In the genomic region with DNA sequence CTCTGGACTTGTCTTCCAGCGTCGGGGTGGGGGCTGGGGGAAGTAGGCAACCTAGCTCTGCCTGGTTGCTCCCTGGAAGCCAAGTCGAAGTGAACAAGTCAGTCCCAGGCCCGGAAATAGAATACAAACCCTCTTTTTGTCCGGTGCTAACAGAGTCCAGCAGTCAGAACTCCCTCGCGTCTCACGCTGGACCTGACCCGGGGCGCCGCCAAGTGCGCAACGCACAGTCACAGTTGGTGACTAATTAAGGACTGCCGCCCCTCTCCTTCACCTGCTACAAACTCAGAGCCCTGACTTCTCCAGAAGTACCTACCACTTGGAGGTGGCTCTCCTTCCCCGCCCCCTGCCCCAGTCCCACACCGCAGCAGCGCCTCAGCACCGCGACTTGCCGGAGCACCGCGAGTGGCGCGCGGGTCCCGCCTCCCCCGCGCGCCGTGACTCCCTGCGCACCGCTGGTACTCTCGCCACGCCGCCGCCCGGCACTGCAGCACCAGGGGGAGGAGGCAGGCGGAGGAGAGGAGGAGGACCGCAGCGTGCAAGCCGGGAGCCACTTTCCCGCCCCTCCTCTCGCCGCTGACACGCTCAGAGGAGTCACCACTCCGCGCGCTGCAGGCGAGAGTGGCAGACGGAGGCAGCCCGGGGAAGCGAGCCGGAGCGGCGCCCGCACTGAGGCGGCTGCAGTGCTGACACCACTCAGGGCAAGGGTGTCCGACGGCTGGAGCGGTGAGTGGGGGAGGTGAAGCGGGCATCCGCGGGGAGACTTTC, we compare ENCODE assay signal across 8 cellular contexts. TPM values are rescaled to one million over a fixed set of nuclear protein-coding genes. Genes with fewer than 3 reads are reported as not detected.
DNase-seq lines count a peak whose midpoint lies in the region; ATAC-seq and TF ChIP-seq lines count a peak whose summit lies in the region.

A gene with protein sequence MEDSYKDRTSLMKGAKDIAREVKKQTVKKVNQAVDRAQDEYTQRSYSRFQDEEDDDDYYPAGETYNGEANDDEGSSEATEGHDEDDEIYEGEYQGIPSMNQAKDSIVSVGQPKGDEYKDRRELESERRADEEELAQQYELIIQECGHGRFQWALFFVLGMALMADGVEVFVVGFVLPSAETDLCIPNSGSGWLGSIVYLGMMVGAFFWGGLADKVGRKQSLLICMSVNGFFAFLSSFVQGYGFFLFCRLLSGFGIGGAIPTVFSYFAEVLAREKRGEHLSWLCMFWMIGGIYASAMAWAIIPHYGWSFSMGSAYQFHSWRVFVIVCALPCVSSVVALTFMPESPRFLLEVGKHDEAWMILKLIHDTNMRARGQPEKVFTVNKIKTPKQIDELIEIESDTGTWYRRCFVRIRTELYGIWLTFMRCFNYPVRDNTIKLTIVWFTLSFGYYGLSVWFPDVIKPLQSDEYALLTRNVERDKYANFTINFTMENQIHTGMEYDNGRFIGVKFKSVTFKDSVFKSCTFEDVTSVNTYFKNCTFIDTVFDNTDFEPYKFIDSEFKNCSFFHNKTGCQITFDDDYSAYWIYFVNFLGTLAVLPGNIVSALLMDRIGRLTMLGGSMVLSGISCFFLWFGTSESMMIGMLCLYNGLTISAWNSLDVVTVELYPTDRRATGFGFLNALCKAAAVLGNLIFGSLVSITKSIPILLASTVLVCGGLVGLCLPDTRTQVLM (plus strand): TSS at position 594 of the 765 bp plus-strand sequence. CDS start 48,368 bp downstream, outside the sequence.

- H3K4me1 ChIP-seq in hepatocyte (ENCODE audit: insufficient read depth) (peaks cover 22% of the 10 kb centered on the region), skeletal muscle satellite cell (ENCODE audit: control insufficient read depth, insufficient read depth, low read length) (no peaks in the 10 kb centered on the region)

- DNase-seq in Ammon's horn (ENCODE audit: low spot score) (peak; percentile 11), HFFc6 (no peak), hepatocyte (ENCODE audit: low spot score) (peak; percentile 52), NCI-H2107 (lab: John Stamatoyannopoulos, UW) (no peak), UCSD-AML1 (lab: John Stamatoyannopoulos, UW; ENCODE audit: unreplicated experiment) (no peak)
- DNase-seq in activated CD8-positive, alpha-beta memory T cell treated with anti-CD3 and anti-CD28 coated beads, Interleukin-2, amount 10 ng/mL, durations not matched to agents 7 days and 5 days = peak; percentile 65

- CTCF ChIA-PET in activated CD8-positive, alpha-beta memory T cell treated with anti-CD3 and anti-CD28 coated beads, Interleukin-2, amount 10 ng/mL, durations not matched to agents 7 days and 5 days (lab: Charles Lee) = interaction anchor here (1.5 to 1.7 kb wide), 2 partner anchors 92 to 173 kb away, joined by 3 to 6 read pairs; no protein-coding TSS in a partner anchor

- no peak for TF ChIP-seq CTCF in HFFc6 (IDR thresholded peaks at IDR 0.05)
- no peak for TF ChIP-seq CTCF in hepatocyte (IDR thresholded peaks at IDR 0.05; ENCODE audit: poor library complexity)

- peak within 1 kb of the TSS; percentile 49 for H2AFZ ChIP-seq in hepatocyte

- H3K27me3 ChIP-seq in hepatocyte = peaks cover 96% of the 10 kb centered on the region
- H3K27me3 ChIP-seq in skeletal muscle satellite cell (ENCODE audit: control insufficient read depth, insufficient read depth, low read length) = peaks cover 56% of the 10 kb centered on the region

- 2% methylated on average over 60 of the region's 63 CpGs for WGBS in hepatocyte (ENCODE audit: low lambda C conversion rate, missing lambda C conversion rate)

- H3K27me3 Mint-ChIP-seq in HFFc6 (ENCODE audit: insufficient read depth) = peaks cover 7% of the 10 kb centered on the region
- peaks cover 87% of the 10 kb centered on the region for H3K27me3 Mint-ChIP-seq in activated CD8-positive, alpha-beta memory T cell treated with anti-CD3 and anti-CD28 coated beads, Interleukin-2, amount 10 ng/mL, durations not matched to agents 7 days and 5 days

- H3K9me2 ChIP-seq in hepatocyte (replicated peaks; ENCODE audit: insufficient read depth) = no peaks in the 10 kb centered on the region

- H3K36me3 ChIP-seq in hepatocyte (replicated peaks; ENCODE audit: insufficient read depth, low read depth) = no peaks in the 10 kb centered on the region
- no peaks in the 10 kb centered on the region for H3K36me3 ChIP-seq in skeletal muscle satellite cell (ENCODE audit: insufficient read depth, low read length)

- peaks cover 4% of the 10 kb centered on the region; the same call in 1 of the 2 replicates for H3K36me3 Mint-ChIP-seq in HFFc6 (ENCODE audit: low read depth)
- no peaks in the 10 kb centered on the region for H3K36me3 Mint-ChIP-seq in activated CD8-positive, alpha-beta memory T cell treated with anti-CD3 and anti-CD28 coated beads, Interleukin-2, amount 10 ng/mL, durations not matched to agents 7 days and 5 days

- H3K4me3 Mint-ChIP-seq in HFFc6 = peak within 1 kb of the TSS; percentile 19; the same call in 1 of the 2 replicates
- peak within 1 kb of the TSS; percentile 67 for H3K4me3 Mint-ChIP-seq in activated CD8-positive, alpha-beta memory T cell treated with anti-CD3 and anti-CD28 coated beads, Interleukin-2, amount 10 ng/mL, durations not matched to agents 7 days and 5 days

- H3K9me3 Mint-ChIP-seq in HFFc6 = no peaks in the 10 kb centered on the region
- no peaks in the 10 kb centered on the region for H3K9me3 Mint-ChIP-seq in activated CD8-positive, alpha-beta memory T cell treated with anti-CD3 and anti-CD28 coated beads, Interleukin-2, amount 10 ng/mL, durations not matched to agents 7 days and 5 days (ENCODE audit: low read depth)

- no peak within 1 kb of the TSS for H3K9ac ChIP-seq in skeletal muscle satellite cell (ENCODE audit: low read depth, low read length)

- no peak within 1 kb of the TSS for H3K27ac Mint-ChIP-seq in HFFc6
- H3K27ac Mint-ChIP-seq in activated CD8-positive, alpha-beta memory T cell treated with anti-CD3 and anti-CD28 coated beads, Interleukin-2, amount 10 ng/mL, durations not matched to agents 7 days and 5 days = peak within 1 kb of the TSS; percentile 42

- H3K9me3 ChIP-seq in hepatocyte (ENCODE audit: low read depth) (no peaks in the 10 kb centered on the region), skeletal muscle satellite cell (replicated peaks; ENCODE audit: low read length) (no peaks in the 10 kb centered on the region)

- H4K20me1 ChIP-seq in hepatocyte (ENCODE audit: insufficient read depth, poor library complexity, severe bottlenecking) = no peaks in the 10 kb centered on the region

- ATAC-seq in activated CD8-positive, alpha-beta memory T cell treated with anti-CD3 and anti-CD28 coated beads, Interleukin-2, amount 10 ng/mL, durations not matched to agents 7 days and 5 days = peak; percentile 70
- ATAC-seq in HG02938 (IDR thresholded peaks at IDR 0.05; ENCODE audit: unreplicated experiment) = no peak

- H3K4me1 Mint-ChIP-seq in HFFc6 (ENCODE audit: low read depth) = no peaks in the 10 kb centered on the region
- H3K4me1 Mint-ChIP-seq in activated CD8-positive, alpha-beta memory T cell treated with anti-CD3 and anti-CD28 coated beads, Interleukin-2, amount 10 ng/mL, durations not matched to agents 7 days and 5 days = peaks cover 26% of the 10 kb centered on the region

- no peak within 1 kb of the TSS for H3K27ac ChIP-seq in hepatocyte

- H3K4me3 ChIP-seq in hepatocyte (no peak within 1 kb of the TSS), skeletal muscle satellite cell (ENCODE audit: low read length) (no peak within 1 kb of the TSS)

- H3K4me2 ChIP-seq in hepatocyte (peak within 1 kb of the TSS; percentile 91), skeletal muscle satellite cell (ENCODE audit: low read length) (peak within 1 kb of the TSS; percentile 47)

- H3K79me2 ChIP-seq in hepatocyte = no peaks in the 10 kb centered on the region

RNA-seq across cellular contexts. Expression of the gene that starts here (rescaled TPM):
- not detected for total RNA-seq in HFFc6 (2021; fragmentation: NEBNext Ultra II Directional; extraction: Animal tissue kit (Norgen Biotek cat#: 25700))
- under 1 TPM; 0.20 to 0.26 TPM for total RNA-seq in activated CD8-positive, alpha-beta memory T cell treated with anti-CD3 and anti-CD28 coated beads, Interleukin-2, amount 10 ng/mL, durations not matched to agents 7 days and 5 days
- total RNA-seq in hepatocyte = under 0.01 and 0.12 TPM in 2 replicates
- polyA plus RNA-seq in hepatocyte = 0.04 and 0.05 TPM in 2 replicates
- not detected in 2 replicates for total RNA-seq in skeletal muscle satellite cell (2012; rRNA removed)

Comparison
In these comparisons a context has a peak if more than half of its experiments do, and no peak if none do; other contexts are left out.
1. Peak in DNase-seq and ATAC-seq in activated CD8-positive, alpha-beta memory T cell treated with anti-CD3 and anti-CD28 coated beads, Interleukin-2, amount 10 ng/mL, durations not matched to agents 7 days and 5 days; RNA of the gene not detected or under 1 TPM.
2. Peak in DNase-seq and H3K4me2 ChIP-seq in hepatocyte; RNA of the gene not detected or under 1 TPM.